In genomic region chr17:35254107-35254802, GRCh38 we compare ENCODE assay signal across 10 cellular contexts. TPM values are rescaled to one million over a fixed set of nuclear protein-coding genes. Genes with fewer than 3 reads are reported as not detected.
A peak's percentile ranks its signal among the peaks of the same experiment; 100 is the strongest.
DNase-seq lines count a peak whose midpoint lies in the region; ATAC-seq and TF ChIP-seq lines count a peak whose summit lies in the region.
"Had no signal": no experiment of that assay in that cellular context is flagged by ENCODE, and none has a peak within 500 bp of the region (broad histone marks: within the 10 kb centered on the region; RNA-seq: fewer than 3 reads in every experiment).

No MANE protein-coding gene starts in this region.

- H3K23ac ChIP-seq in neuronal stem cell (ENCODE audit: low read depth, low read length, poor library complexity), result no peak overlapping the region

- H3K36me3 ChIP-seq in mucosa of rectum (ENCODE audit: control insufficient read depth in 2 of 2, insufficient read depth in 2 of 2, low read length in 2 of 2) (peaks cover 2 to 3% of the 10 kb centered on the region in 2 donors), neuronal stem cell (replicated peaks in 1 of 2; ENCODE audit: control insufficient read depth in 2 of 2, insufficient read depth in 2 of 2, low read length in 2 of 2) (no peaks in the 10 kb centered on the region)

- no peak overlapping the region for H3K4me3 ChIP-seq in AG09309 (ENCODE audit: control insufficient read depth, low read depth, low read length)
- H3K4me3 ChIP-seq in NB4 (ENCODE audit: low read depth, low read length), result no peak overlapping the region
- H3K4me3 ChIP-seq in mucosa of rectum (ENCODE audit: low read length in 2 of 2), result peak overlapping the region in 1 of 2 donors; percentile 20
- no peak overlapping the region for H3K4me3 ChIP-seq in neuronal stem cell (ENCODE audit: low read length in 2 of 2)
- H3K4me3 ChIP-seq: GM12878 had no signal

- H4K8ac ChIP-seq in neuronal stem cell (ENCODE audit: low read depth, low read length), result no peak overlapping the region

- no peak overlapping the region for H2AK5ac ChIP-seq in neuronal stem cell (ENCODE audit: low read depth, low read length)

- WGBS in neuronal stem cell (ENCODE audit: extremely low coverage in 2 of 2, insufficient read length in 2 of 2, insufficient replicate concordance in 1 of 2), 2 donors, result no CpG with 5 or more reads among the region's 9 CpGs

- no peak overlapping the region for H3K14ac ChIP-seq in neuronal stem cell (ENCODE audit: low read length)

- H3K27me3 ChIP-seq in mucosa of rectum (ENCODE audit: control insufficient read depth in 2 of 2, insufficient read depth in 2 of 2, low read length in 2 of 2) (no peaks in the 10 kb centered on the region), neuronal stem cell (ENCODE audit: control insufficient read depth in 3 of 3, insufficient read depth in 3 of 3, low read depth in 1 of 3, low read length in 3 of 3) (no peaks in the 10 kb centered on the region)

- H3K4me1 ChIP-seq in mucosa of rectum (ENCODE audit: control insufficient read depth in 2 of 2, insufficient read depth in 2 of 2, low read length in 2 of 2) (peaks cover 12 to 17% of the 10 kb centered on the region in 2 donors), neuronal stem cell (ENCODE audit: control insufficient read depth in 2 of 2, insufficient read depth in 1 of 2, low read depth in 1 of 2, low read length in 2 of 2) (peaks cover 0 to 4% of the 10 kb centered on the region in 2 donors)

- no peak overlapping the region for H2BK120ac ChIP-seq in neuronal stem cell (ENCODE audit: low read depth, low read length)

- TF ChIP-seq POLR2A in NB4 (IDR thresholded peaks at IDR 0.05; ENCODE audit: extremely low read depth, insufficient read length), result no peak

- DNase-seq in AG09309 (ENCODE audit: low read depth), result peak; percentile 89
- peak; percentile 63 for DNase-seq in NB4 (ENCODE audit: low read depth)
- DNase-seq in dermis microvascular lymphatic vessel endothelial cell (ENCODE audit: low read depth in 2 of 2), result peak; percentile 74 to 98
- no peak for DNase-seq in HuH-7.5 (ENCODE audit: low spot score)
- no peak for DNase-seq in neuronal stem cell (ENCODE audit: low spot score)
- DNase-seq in T-helper 1 cell, result no peak
- DNase-seq: activated T-cell treated with anti-CD3 and anti-CD28 coated beads, Interleukin-2, amount 50 U/mL, for 72 hours had no signal

- H4K91ac ChIP-seq in neuronal stem cell (ENCODE audit: low read depth, low read length, poor library complexity), result no peak overlapping the region

- TF ChIP-seq CTCF in AG09309 (IDR thresholded peaks at IDR 0.05; ENCODE audit: control insufficient read depth, insufficient read depth, low read depth, low read length, missing control alignments) (no peak), NB4 (IDR thresholded peaks at IDR 0.05; ENCODE audit: low read depth, low read length) (no peak)

- H3K27ac ChIP-seq in mucosa of rectum (ENCODE audit: low read depth in 2 of 2, low read length in 2 of 2) (peak overlapping the region; percentile 38 to 44), neuronal stem cell (replicated peaks; ENCODE audit: low read length) (no peak overlapping the region)

- H3K9me3 ChIP-seq in mucosa of rectum (ENCODE audit: control insufficient read depth in 2 of 2, low read length in 2 of 2), result no peaks in the 10 kb centered on the region
- no peaks in the 10 kb centered on the region for H3K9me3 ChIP-seq in neuronal stem cell (replicated peaks in 1 of 2; ENCODE audit: control insufficient read depth in 2 of 2, insufficient read depth in 1 of 2, low read depth in 1 of 2, low read length in 2 of 2)

- no peak overlapping the region for H3K4ac ChIP-seq in neuronal stem cell (ENCODE audit: low read length)

- no peak overlapping the region for H2BK12ac ChIP-seq in neuronal stem cell (ENCODE audit: low read length)

- no peak overlapping the region for H2BK15ac ChIP-seq in neuronal stem cell (ENCODE audit: low read length)

- no peaks in the 10 kb centered on the region for H3K79me1 ChIP-seq in neuronal stem cell (ENCODE audit: low read depth, low read length)

- no peak for ATAC-seq in GM19351 (IDR thresholded peaks at IDR 0.05; ENCODE audit: unreplicated experiment)
- ATAC-seq: GM12878 had no signal

- no peak overlapping the region for H2BK5ac ChIP-seq in neuronal stem cell (ENCODE audit: low read length)

- H3K4me2 ChIP-seq in neuronal stem cell (ENCODE audit: insufficient read depth, low read length, poor library complexity, severe bottlenecking), result no peak overlapping the region

- no peak overlapping the region for H2AFZ ChIP-seq in neuronal stem cell (ENCODE audit: low read length)

- no peak overlapping the region for H3K18ac ChIP-seq in neuronal stem cell (ENCODE audit: low read length)

- no peak overlapping the region for H3K9ac ChIP-seq in mucosa of rectum (ENCODE audit: low read depth in 1 of 2, low read length in 2 of 2)
- H3K9ac ChIP-seq in neuronal stem cell (ENCODE audit: low read depth, low read length, poor library complexity), result no peak overlapping the region

RNA-seq across cellular contexts. Expression of gene SLFN5, which starts 11.4 kb away (rescaled TPM):
- 21.2 and 35.9 TPM in 2 replicates for total RNA-seq in dermis microvascular lymphatic vessel endothelial cell
- 2.3 TPM for polyA plus RNA-seq in neuronal stem cell (2013, experiment 1 of 2)
- polyA plus RNA-seq in neuronal stem cell (2013, experiment 2 of 2), result 2.1 TPM

Comparison
In these comparisons a context has a peak if more than half of its experiments do, and no peak if none do; other contexts are left out.
1. DNase-seq: peak in AG09309 (single experiment), NB4 (single experiment) and dermis microvascular lymphatic vessel endothelial cell (2 of 2); none in HuH-7.5 (single experiment), neuronal stem cell (single experiment) and T-helper 1 cell (0 of 5).